ENCODE assay signal across 2 cellular contexts in genomic region chr6:22785036-22785435, GRCh38.
TF ChIP-seq lines count a peak whose summit lies in the region.

No MANE protein-coding gene starts in this region.

TF ChIP-seq in SK-N-SH, 30 proteins besides CTCF, POLR2A, EP300 and RAD21 (continued from another document):
- TF ChIP-seq ZBTB33 (IDR thresholded peaks at IDR 0.05; ENCODE audit: borderline replicate concordance, low read depth), result no peak
- TF ChIP-seq RFX5 (IDR thresholded peaks at IDR 0.05; ENCODE audit: low read length), result no peak
- TF ChIP-seq PBX3 (IDR thresholded peaks at IDR 0.05), result no peak
- TF ChIP-seq, protein P1, sequence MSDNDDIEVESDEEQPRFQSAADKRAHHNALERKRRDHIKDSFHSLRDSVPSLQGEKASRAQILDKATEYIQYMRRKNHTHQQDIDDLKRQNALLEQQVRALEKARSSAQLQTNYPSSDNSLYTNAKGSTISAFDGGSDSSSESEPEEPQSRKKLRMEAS (IDR thresholded peaks at IDR 0.05; ENCODE audit: low read depth), result no peak

TF ChIP-seq in SK-N-SH treated with all-trans-retinoic acid at 6 μM for 48 hours, 23 proteins besides CTCF, POLR2A, EP300 and RAD21 (continued from another document):
- TF ChIP-seq, protein P2, sequence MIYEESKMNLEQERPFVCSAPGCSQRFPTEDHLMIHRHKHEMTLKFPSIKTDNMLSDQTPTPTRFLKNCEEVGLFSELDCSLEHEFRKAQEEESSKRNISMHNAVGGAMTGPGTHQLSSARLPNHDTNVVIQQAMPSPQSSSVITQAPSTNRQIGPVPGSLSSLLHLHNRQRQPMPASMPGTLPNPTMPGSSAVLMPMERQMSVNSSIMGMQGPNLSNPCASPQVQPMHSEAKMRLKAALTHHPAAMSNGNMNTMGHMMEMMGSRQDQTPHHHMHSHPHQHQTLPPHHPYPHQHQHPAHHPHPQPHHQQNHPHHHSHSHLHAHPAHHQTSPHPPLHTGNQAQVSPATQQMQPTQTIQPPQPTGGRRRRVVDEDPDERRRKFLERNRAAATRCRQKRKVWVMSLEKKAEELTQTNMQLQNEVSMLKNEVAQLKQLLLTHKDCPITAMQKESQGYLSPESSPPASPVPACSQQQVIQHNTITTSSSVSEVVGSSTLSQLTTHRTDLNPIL (CRISPR knock-in tag; IDR thresholded peaks at IDR 0.05; ENCODE audit: low read depth), result no peak
- TF ChIP-seq POU6F1 (CRISPR knock-in tag; IDR thresholded peaks at IDR 0.05; ENCODE audit: borderline replicate concordance, low read depth) (no peak), ZNF70 (CRISPR knock-in tag; IDR thresholded peaks at IDR 0.05) (no peak), ZC3H10 (CRISPR knock-in tag; IDR thresholded peaks at IDR 0.05) (no peak)
